In the genomic region with DNA sequence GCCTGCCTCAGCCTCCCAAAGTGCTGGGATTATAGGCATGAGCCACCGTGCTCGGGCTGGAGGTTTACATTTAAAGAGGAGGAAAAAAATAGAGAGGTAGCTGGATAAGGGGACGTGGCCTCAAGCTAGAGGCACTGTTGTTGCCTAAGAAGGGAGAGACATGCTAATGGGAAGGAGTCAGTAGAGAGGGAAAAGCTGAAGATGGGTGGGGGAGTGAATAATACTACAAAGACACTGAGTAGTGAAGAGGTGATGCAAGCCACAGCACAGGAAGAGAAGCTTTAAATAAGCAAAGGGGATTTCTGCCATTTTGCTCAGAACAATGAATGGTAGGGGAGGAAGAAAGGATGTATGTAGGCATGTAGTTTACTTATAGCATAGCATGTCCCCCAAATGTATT, we compare ENCODE assay signal across 30 cellular contexts.
"Had no signal": no experiment of that assay in that cellular context is flagged by ENCODE, and none has a peak within 500 bp of the region (broad histone marks: within the 10 kb centered on the region; RNA-seq: fewer than 3 reads in every experiment).

No MANE protein-coding gene starts in this region.

- H3K4me3 ChIP-seq: cardiac muscle cell, colonic mucosa, gastrocnemius medialis, psoas muscle, right atrium auricular region, stomach, thyroid gland, upper lobe of left lung, vagina had no signal

- H2AFZ ChIP-seq: parathyroid adenoma had no signal

- H3K4me1 ChIP-seq: colonic mucosa, gastrocnemius medialis, parathyroid adenoma, right atrium auricular region, stomach, thyroid gland, upper lobe of left lung, vagina had no signal

- H3K36me3 ChIP-seq: cardiac muscle cell, colonic mucosa, gastrocnemius medialis, right atrium auricular region, stomach, thyroid gland, upper lobe of left lung, vagina, WERI-Rb-1 had no signal

- FAIRE-seq: endometrium, keratinocyte, TTC549 had no signal

- DNase-seq: activated CD4-positive, alpha-beta T cell treated with anti-CD3 and anti-CD28 coated beads for 48 hours; activated CD4-positive, alpha-beta T cell treated with anti-CD3 and anti-CD28 coated beads, Interleukin-2, amount 50 U/mL, for 48 hours; activated CD8-positive, alpha-beta memory T cell treated with anti-CD3 and anti-CD28 coated beads for 24 hours; activated naive CD8-positive, alpha-beta T cell treated with anti-CD3 and anti-CD28 coated beads, Interleukin-2, amount 50 U/mL, for 24 hours; activated T-cell treated with anti-CD3 and anti-CD28 coated beads, Interleukin-2, amount 50 U/mL, for 1 hour; cerebellar nuclear complex; colonic mucosa; effector CD8-positive, alpha-beta T cell; gastrocnemius medialis; glutamatergic neuron; left colon; midbrain; naive thymus-derived CD4-positive, alpha-beta T cell; occipital lobe; psoas muscle; stimulated activated CD4-positive, alpha-beta T cell treated with anti-CD3 and anti-CD28 coated beads, Interleukin-15, amount 100 ng/mL, for 24 hours; stimulated activated CD4-positive, alpha-beta T cell treated with anti-CD3 and anti-CD28 coated beads, Interleukin-2, amount 100 ng/mL, for 24 hours; stimulated activated naive B cell treated with anti-CD40 and anti-IgM and Interleukin-4, amounts not matched to agents 10 μg/mL and 1 μg/mL and 100 μg/mL, for 72 hours; stomach; thyroid gland; WERI-Rb-1 had no signal

- H3K27me3 ChIP-seq: cardiac muscle cell, colonic mucosa, gastrocnemius medialis, right atrium auricular region, thyroid gland, upper lobe of left lung, vagina had no signal

- H3K79me2 ChIP-seq: parathyroid adenoma had no signal

- H3K27ac ChIP-seq: cardiac muscle cell, colonic mucosa, gastrocnemius medialis, parathyroid adenoma, psoas muscle, right atrium auricular region, stomach, thyroid gland, upper lobe of left lung, vagina, WERI-Rb-1 had no signal

- ATAC-seq: activated CD4-positive, CD25-positive, alpha-beta regulatory T cell treated with anti-CD3 and anti-CD28 coated beads, Interleukin-2, amount 50 U/mL, for 24 hours; activated naive CD8-positive, alpha-beta T cell treated with anti-CD3 and anti-CD28 coated beads, Interleukin-2, amount 50 U/mL, for 24 hours; gastrocnemius medialis; left colon; naive thymus-derived CD4-positive, alpha-beta T cell; psoas muscle; stimulated activated naive B cell treated with anti-CD40 and anti-IgM and Interleukin-4, amounts not matched to agents 10 μg/mL and 1 μg/mL and 100 μg/mL, for 72 hours had no signal

- H3K9me3 ChIP-seq: colonic mucosa, gastrocnemius medialis, psoas muscle, right atrium auricular region, stomach, thyroid gland, upper lobe of left lung, vagina had no signal

- H3K9ac ChIP-seq: parathyroid adenoma had no signal
